In the genomic region with DNA sequence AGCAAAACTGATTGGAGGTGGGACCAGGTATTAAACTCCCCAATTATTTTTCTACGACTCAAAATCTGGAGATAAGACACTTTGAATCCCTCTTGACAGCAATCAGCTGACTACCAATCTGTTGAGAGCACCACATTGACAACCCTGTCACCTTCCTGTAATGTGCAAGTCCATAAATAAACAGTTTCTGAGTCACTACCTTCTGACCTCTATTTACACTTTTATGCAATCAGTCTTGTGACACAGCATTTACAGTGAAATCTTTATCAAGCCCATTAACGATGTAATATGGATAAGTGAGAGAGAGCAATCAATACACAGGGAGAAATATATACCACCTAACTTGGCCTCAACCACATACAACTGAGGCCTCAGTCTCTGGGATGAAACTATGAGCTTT, we compare ENCODE assay signal across 1 cellular context.
TF ChIP-seq lines count a peak whose summit lies in the region.

No MANE protein-coding gene starts in this region.

TF ChIP-seq in A549, 52 proteins besides CTCF, POLR2A, EP300 and RAD21 (continued from another document):
- no peak for TF ChIP-seq KDM1A (IDR thresholded peaks at IDR 0.05; ENCODE audit: low read depth)
- no peak for TF ChIP-seq RCOR1 (IDR thresholded peaks at IDR 0.05; ENCODE audit: low read depth, low read length)
- no peak for TF ChIP-seq NPAS2 (CRISPR knock-in tag; IDR thresholded peaks at IDR 0.05; ENCODE audit: borderline replicate concordance)
- no peak for TF ChIP-seq RNF2 (IDR thresholded peaks at IDR 0.05; ENCODE audit: borderline replicate concordance, low read depth)
- no peak for TF ChIP-seq HOXA7 (CRISPR knock-in tag; IDR thresholded peaks at IDR 0.05)
- no peak for TF ChIP-seq HEYL (CRISPR knock-in tag; IDR thresholded peaks at IDR 0.05)
- TF ChIP-seq REST (IDR thresholded peaks at IDR 0.05): no peak
- no peak for TF ChIP-seq ZFP36 (IDR thresholded peaks at IDR 0.05; ENCODE audit: borderline replicate concordance, partially characterized antibody)
- TF ChIP-seq BHLHE40 (IDR thresholded peaks at IDR 0.05; ENCODE audit: low read depth, low read length): no peak
- TF ChIP-seq CBX2 (IDR thresholded peaks at IDR 0.05; ENCODE audit: borderline replicate concordance, low read depth): no peak
- TF ChIP-seq ELK1 (IDR thresholded peaks at IDR 0.05; ENCODE audit: low read depth, low read length): no peak
- no peak for TF ChIP-seq MYC (IDR thresholded peaks at IDR 0.05; ENCODE audit: borderline replicate concordance, low read length)
- TF ChIP-seq JUN (IDR thresholded peaks at IDR 0.05): no peak
- no peak for TF ChIP-seq ZC3H11A (IDR thresholded peaks at IDR 0.05)
- TF ChIP-seq EHF (CRISPR knock-in tag; IDR thresholded peaks at IDR 0.05): no peak
- no peak for TF ChIP-seq ATOH8 (CRISPR knock-in tag; IDR thresholded peaks at IDR 0.05; ENCODE audit: low read depth)
- peak; percentile 60; the same call in 1 of the 2 replicates for TF ChIP-seq JUNB (IDR thresholded peaks at IDR 0.05)
- no peak for TF ChIP-seq FOSB (CRISPR knock-in tag; IDR thresholded peaks at IDR 0.05)
